ENCODE assay signal across 13 cellular contexts in the genomic region with DNA sequence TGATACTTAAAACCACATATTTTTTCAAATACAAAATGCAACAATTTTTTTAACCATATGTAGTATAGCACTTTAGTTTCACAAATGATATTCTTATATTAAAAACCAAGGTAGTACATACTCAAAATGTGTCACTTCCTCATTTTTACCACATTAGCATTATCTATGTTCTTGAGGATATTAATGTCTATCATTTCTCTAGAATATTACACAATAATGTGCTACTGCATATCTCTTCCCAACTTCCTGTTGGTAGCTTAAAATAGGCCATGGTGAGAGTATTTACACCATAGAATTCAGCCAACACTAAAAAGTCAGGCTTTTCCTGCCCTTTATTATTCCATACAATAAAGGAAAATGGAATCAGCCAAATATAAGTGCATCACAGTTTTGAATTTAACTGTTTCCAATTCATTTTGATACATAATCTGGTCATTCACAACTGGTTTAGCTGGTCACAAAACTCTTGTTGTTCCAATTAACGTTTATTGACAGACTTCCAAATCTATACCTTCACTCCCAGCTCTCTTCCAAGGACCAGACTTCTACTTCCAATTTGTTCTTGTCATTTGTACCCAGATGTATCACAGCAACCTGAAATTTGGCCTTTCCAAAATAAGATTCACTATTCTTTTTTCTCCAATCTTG. TPM values are rescaled to one million over a fixed set of nuclear protein-coding genes. Genes with fewer than 3 reads are reported as not detected.
DNase-seq lines count a peak whose midpoint lies in the region; ATAC-seq and TF ChIP-seq lines count a peak whose summit lies in the region.
"Had no signal": no experiment of that assay in that cellular context is flagged by ENCODE, and none has a peak within 500 bp of the region (broad histone marks: within the 10 kb centered on the region; RNA-seq: fewer than 3 reads in every experiment).

No MANE protein-coding gene starts in this region.

- ATAC-seq in RWPE2 (ENCODE audit: low read depth) (no peak), GM19463 (IDR thresholded peaks at IDR 0.05; ENCODE audit: unreplicated experiment) (no peak), HG02571 (IDR thresholded peaks at IDR 0.05; ENCODE audit: unreplicated experiment) (no peak)
- ATAC-seq: activated naive CD4-positive, alpha-beta T cell treated with anti-CD3 and anti-CD28 coated beads, Interleukin-2, amount 50 U/mL, for 72 hours; gastroesophageal sphincter had no signal

- H3K36me3 ChIP-seq in RWPE2 (ENCODE audit: low read depth) (no peaks in the 10 kb centered on the region), skeletal muscle tissue (ENCODE audit: control insufficient read depth in 3 of 3, insufficient read depth in 3 of 3, low read length in 3 of 3) (no peaks in the 10 kb centered on the region)
- H3K36me3 ChIP-seq: gastroesophageal sphincter, MG63, suprapubic skin had no signal

- H3K27ac ChIP-seq in HL-60 (replicated peaks) (peak overlapping the region; percentile 69), RWPE2 (ENCODE audit: poor library complexity, severe bottlenecking) (peak overlapping the region; percentile 75), skeletal muscle tissue (ENCODE audit: low read depth, low read length) (peak overlapping the region; percentile 37)
- H3K27ac ChIP-seq: suprapubic skin had no signal

- no peaks in the 10 kb centered on the region for H3K9me3 ChIP-seq in RWPE2 (ENCODE audit: severe bottlenecking)
- H3K9me3 ChIP-seq in skeletal muscle tissue (ENCODE audit: control insufficient read depth in 3 of 3, low read length in 3 of 3), result no peaks in the 10 kb centered on the region
- H3K9me3 ChIP-seq: gastroesophageal sphincter, MG63, suprapubic skin had no signal

- TF ChIP-seq CTCF in HL-60 (IDR thresholded peaks at IDR 0.05; ENCODE audit: insufficient read depth, low read length) (no peak), RWPE2 (IDR thresholded peaks at IDR 0.05; ENCODE audit: poor library complexity, severe bottlenecking) (no peak)

- H3K27me3 ChIP-seq in HL-60 (ENCODE audit: insufficient read depth, poor library complexity, severe bottlenecking), result no peaks in the 10 kb centered on the region
- no peaks in the 10 kb centered on the region for H3K27me3 ChIP-seq in RWPE2 (ENCODE audit: insufficient read depth, poor library complexity, severe bottlenecking)
- no peaks in the 10 kb centered on the region for H3K27me3 ChIP-seq in skeletal muscle tissue (ENCODE audit: control insufficient read depth in 3 of 3, insufficient read depth in 3 of 3, low read length in 3 of 3)
- H3K27me3 ChIP-seq: gastroesophageal sphincter, MG63, suprapubic skin had no signal

- DNase-seq in HL-60 (ENCODE audit: low read depth in 1 of 2, low spot score in 1 of 2) (peak in 1 of 2 experiments; percentile 74), RWPE2 (ENCODE audit: low spot score) (no peak), dermis microvascular lymphatic vessel endothelial cell (ENCODE audit: low read depth in 2 of 2) (peak; percentile 12 to 54)
- no peak for DNase-seq in activated effector memory CD4-positive, alpha-beta T cell treated with Interleukin-2 at 50 U/mL for 16 hours
- DNase-seq: activated CD8-positive, alpha-beta memory T cell treated with anti-CD3 and anti-CD28 coated beads for 24 hours; MG63; small intestine had no signal

- H3K4me3 ChIP-seq in HL-60 (replicated peaks; ENCODE audit: insufficient read depth, low read length) (no peak overlapping the region), RWPE2 (ENCODE audit: severe bottlenecking) (no peak overlapping the region), skeletal muscle tissue (ENCODE audit: low read length in 3 of 3) (no peak overlapping the region)
- H3K4me3 ChIP-seq: gastroesophageal sphincter, MG63, suprapubic skin had no signal

- H3K9ac ChIP-seq in skeletal muscle tissue (ENCODE audit: low read depth in 1 of 3, low read length in 3 of 3), result no peak overlapping the region

- H3K4me1 ChIP-seq in RWPE2 (ENCODE audit: insufficient read depth, poor library complexity, severe bottlenecking) (peaks cover 24% of the 10 kb centered on the region), skeletal muscle tissue (ENCODE audit: control insufficient read depth in 3 of 3, insufficient read depth in 3 of 3, low read length in 3 of 3) (peaks cover 2 to 20% (median 16%) of the 10 kb centered on the region in 3 donors)

RNA-seq across cellular contexts. Expression of a gene that starts 20.0 kb away (rescaled TPM):
- 0.77 and 0.89 TPM in 2 replicates for total RNA-seq in dermis microvascular lymphatic vessel endothelial cell
- 28.2 TPM for total RNA-seq in skeletal muscle tissue
- total RNA-seq: activated naive CD4-positive, alpha-beta T cell treated with anti-CD3 and anti-CD28 coated beads, Interleukin-2, amount 50 U/mL, for 72 hours had no signal

Comparison
In these comparisons a context has a peak if more than half of its experiments do, and no peak if none do; other contexts are left out.
1. DNase-seq: peak in dermis microvascular lymphatic vessel endothelial cell (2 of 2); none in RWPE2 (single experiment) and activated effector memory CD4-positive, alpha-beta T cell treated with Interleukin-2 at 50 U/mL for 16 hours (single experiment).
2. RNA of a gene that starts 20.0 kb away (total RNA-seq): 28.2 TPM in skeletal muscle tissue (single experiment); 0.77 to 0.89 TPM in dermis microvascular lymphatic vessel endothelial cell; every median in the first group is over 10 times any median in the second.
3. Peak in every context shown above with its lines, with median percentiles within 50 percentile points of each other: H3K27ac ChIP-seq.